In the genomic region with DNA sequence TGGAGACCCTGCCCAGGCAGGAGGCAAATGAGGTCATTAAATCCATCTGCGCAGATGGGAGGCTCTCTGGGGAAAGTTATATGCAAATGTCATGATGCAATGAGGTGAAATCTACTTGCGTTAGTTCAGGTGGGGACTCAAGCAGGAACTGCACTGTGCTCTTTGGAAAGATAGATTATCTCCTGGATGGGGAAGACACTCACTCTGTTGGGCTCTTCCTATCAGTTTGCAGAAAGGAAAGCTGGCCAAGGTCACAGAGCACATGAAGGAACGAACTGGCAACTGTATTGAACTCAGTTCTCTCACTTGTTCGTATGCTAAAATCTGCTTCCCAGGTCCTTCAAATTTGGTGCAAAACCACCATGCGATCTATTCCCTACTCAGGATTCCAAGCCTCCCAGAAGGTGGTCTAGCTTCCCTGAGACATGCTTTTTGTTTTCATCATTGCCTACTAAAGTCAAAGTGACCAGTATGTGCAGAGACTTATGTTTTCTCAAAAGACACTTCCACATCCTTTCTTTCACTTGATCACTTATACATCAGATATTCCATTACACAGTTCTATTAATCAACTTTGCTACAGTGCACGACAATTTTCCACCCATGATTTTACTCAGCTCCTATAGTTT, we compare ENCODE assay signal across 1 cellular context.
TF ChIP-seq lines count a peak whose summit lies in the region.

No MANE protein-coding gene starts in this region.

TF ChIP-seq in K562, 482 proteins besides CTCF, POLR2A, EP300 and RAD21 (continued from another document and continues in another):
- TF ChIP-seq, protein P1, sequence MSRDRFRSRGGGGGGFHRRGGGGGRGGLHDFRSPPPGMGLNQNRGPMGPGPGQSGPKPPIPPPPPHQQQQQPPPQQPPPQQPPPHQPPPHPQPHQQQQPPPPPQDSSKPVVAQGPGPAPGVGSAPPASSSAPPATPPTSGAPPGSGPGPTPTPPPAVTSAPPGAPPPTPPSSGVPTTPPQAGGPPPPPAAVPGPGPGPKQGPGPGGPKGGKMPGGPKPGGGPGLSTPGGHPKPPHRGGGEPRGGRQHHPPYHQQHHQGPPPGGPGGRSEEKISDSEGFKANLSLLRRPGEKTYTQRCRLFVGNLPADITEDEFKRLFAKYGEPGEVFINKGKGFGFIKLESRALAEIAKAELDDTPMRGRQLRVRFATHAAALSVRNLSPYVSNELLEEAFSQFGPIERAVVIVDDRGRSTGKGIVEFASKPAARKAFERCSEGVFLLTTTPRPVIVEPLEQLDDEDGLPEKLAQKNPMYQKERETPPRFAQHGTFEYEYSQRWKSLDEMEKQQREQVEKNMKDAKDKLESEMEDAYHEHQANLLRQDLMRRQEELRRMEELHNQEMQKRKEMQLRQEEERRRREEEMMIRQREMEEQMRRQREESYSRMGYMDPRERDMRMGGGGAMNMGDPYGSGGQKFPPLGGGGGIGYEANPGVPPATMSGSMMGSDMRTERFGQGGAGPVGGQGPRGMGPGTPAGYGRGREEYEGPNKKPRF (IDR thresholded peaks at IDR 0.05; ENCODE audit: low read depth, low read length), result no peak
- TF ChIP-seq CAMTA2 (CRISPR knock-in tag; conservative IDR thresholded peaks at IDR 0.05) (no peak), SOX6 (IDR thresholded peaks at IDR 0.05) (peak; percentile 93), KLF16 (IDR thresholded peaks at IDR 0.05) (no peak), HDAC6 (IDR thresholded peaks at IDR 0.05; ENCODE audit: low read depth, low read length) (no peak), NR2F6 (CRISPR knock-in tag; IDR thresholded peaks at IDR 0.05) (no peak), MEF2A (IDR thresholded peaks at IDR 0.05; ENCODE audit: control insufficient read depth, low read depth, low read length) (no peak), ZNF217 (CRISPR knock-in tag; IDR thresholded peaks at IDR 0.05) (no peak), ZKSCAN1 (IDR thresholded peaks at IDR 0.05; ENCODE audit: low read depth, low read length) (no peak), U2AF2 (optimal IDR thresholded peaks at IDR 0.05; ENCODE audit: low read depth, low read length) (no peak), ZBTB8A (IDR thresholded peaks at IDR 0.05; ENCODE audit: partially characterized antibody) (no peak), ZBTB1 (CRISPR knock-in tag; IDR thresholded peaks at IDR 0.05; ENCODE audit: borderline replicate concordance, low read depth) (no peak), SNRNP70 (optimal IDR thresholded peaks at IDR 0.05; ENCODE audit: low read depth, low read length) (no peak), SIN3B (IDR thresholded peaks at IDR 0.05; ENCODE audit: low read depth) (no peak), CTBP1 (IDR thresholded peaks at IDR 0.05; ENCODE audit: borderline replicate concordance) (peak; percentile 98), EGR1 (conservative IDR thresholded peaks at IDR 0.05) (no peak), PTBP1 (IDR thresholded peaks at IDR 0.05; ENCODE audit: low read depth, low read length) (no peak), PRMT5 (CRISPR knock-in tag; IDR thresholded peaks at IDR 0.05) (no peak), CBX5 (IDR thresholded peaks at IDR 0.05; ENCODE audit: borderline replicate concordance, low read depth) (no peak), NBN (IDR thresholded peaks at IDR 0.05; ENCODE audit: low read depth) (peak; percentile 97)
- TF ChIP-seq, protein P2, sequence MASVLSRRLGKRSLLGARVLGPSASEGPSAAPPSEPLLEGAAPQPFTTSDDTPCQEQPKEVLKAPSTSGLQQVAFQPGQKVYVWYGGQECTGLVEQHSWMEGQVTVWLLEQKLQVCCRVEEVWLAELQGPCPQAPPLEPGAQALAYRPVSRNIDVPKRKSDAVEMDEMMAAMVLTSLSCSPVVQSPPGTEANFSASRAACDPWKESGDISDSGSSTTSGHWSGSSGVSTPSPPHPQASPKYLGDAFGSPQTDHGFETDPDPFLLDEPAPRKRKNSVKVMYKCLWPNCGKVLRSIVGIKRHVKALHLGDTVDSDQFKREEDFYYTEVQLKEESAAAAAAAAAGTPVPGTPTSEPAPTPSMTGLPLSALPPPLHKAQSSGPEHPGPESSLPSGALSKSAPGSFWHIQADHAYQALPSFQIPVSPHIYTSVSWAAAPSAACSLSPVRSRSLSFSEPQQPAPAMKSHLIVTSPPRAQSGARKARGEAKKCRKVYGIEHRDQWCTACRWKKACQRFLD (CRISPR knock-in tag; IDR thresholded peaks at IDR 0.05), result no peak; the same call in 1 of the 2 replicates
- TF ChIP-seq, protein P3, sequence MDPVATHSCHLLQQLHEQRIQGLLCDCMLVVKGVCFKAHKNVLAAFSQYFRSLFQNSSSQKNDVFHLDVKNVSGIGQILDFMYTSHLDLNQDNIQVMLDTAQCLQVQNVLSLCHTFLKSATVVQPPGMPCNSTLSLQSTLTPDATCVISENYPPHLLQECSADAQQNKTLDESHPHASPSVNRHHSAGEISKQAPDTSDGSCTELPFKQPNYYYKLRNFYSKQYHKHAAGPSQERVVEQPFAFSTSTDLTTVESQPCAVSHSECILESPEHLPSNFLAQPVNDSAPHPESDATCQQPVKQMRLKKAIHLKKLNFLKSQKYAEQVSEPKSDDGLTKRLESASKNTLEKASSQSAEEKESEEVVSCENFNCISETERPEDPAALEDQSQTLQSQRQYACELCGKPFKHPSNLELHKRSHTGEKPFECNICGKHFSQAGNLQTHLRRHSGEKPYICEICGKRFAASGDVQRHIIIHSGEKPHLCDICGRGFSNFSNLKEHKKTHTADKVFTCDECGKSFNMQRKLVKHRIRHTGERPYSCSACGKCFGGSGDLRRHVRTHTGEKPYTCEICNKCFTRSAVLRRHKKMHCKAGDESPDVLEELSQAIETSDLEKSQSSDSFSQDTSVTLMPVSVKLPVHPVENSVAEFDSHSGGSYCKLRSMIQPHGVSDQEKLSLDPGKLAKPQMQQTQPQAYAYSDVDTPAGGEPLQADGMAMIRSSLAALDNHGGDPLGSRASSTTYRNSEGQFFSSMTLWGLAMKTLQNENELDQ (CRISPR knock-in tag; IDR thresholded peaks at IDR 0.05; ENCODE audit: borderline replicate concordance), result no peak
- TF ChIP-seq, protein P4, sequence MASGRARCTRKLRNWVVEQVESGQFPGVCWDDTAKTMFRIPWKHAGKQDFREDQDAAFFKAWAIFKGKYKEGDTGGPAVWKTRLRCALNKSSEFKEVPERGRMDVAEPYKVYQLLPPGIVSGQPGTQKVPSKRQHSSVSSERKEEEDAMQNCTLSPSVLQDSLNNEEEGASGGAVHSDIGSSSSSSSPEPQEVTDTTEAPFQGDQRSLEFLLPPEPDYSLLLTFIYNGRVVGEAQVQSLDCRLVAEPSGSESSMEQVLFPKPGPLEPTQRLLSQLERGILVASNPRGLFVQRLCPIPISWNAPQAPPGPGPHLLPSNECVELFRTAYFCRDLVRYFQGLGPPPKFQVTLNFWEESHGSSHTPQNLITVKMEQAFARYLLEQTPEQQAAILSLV (tag; IDR thresholded peaks at IDR 0.05), result peak; percentile 96
- TF ChIP-seq, protein P5, sequence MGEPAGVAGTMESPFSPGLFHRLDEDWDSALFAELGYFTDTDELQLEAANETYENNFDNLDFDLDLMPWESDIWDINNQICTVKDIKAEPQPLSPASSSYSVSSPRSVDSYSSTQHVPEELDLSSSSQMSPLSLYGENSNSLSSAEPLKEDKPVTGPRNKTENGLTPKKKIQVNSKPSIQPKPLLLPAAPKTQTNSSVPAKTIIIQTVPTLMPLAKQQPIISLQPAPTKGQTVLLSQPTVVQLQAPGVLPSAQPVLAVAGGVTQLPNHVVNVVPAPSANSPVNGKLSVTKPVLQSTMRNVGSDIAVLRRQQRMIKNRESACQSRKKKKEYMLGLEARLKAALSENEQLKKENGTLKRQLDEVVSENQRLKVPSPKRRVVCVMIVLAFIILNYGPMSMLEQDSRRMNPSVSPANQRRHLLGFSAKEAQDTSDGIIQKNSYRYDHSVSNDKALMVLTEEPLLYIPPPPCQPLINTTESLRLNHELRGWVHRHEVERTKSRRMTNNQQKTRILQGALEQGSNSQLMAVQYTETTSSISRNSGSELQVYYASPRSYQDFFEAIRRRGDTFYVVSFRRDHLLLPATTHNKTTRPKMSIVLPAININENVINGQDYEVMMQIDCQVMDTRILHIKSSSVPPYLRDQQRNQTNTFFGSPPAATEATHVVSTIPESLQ (CRISPR knock-in tag; IDR thresholded peaks at IDR 0.05), result no peak
- TF ChIP-seq, protein P6, sequence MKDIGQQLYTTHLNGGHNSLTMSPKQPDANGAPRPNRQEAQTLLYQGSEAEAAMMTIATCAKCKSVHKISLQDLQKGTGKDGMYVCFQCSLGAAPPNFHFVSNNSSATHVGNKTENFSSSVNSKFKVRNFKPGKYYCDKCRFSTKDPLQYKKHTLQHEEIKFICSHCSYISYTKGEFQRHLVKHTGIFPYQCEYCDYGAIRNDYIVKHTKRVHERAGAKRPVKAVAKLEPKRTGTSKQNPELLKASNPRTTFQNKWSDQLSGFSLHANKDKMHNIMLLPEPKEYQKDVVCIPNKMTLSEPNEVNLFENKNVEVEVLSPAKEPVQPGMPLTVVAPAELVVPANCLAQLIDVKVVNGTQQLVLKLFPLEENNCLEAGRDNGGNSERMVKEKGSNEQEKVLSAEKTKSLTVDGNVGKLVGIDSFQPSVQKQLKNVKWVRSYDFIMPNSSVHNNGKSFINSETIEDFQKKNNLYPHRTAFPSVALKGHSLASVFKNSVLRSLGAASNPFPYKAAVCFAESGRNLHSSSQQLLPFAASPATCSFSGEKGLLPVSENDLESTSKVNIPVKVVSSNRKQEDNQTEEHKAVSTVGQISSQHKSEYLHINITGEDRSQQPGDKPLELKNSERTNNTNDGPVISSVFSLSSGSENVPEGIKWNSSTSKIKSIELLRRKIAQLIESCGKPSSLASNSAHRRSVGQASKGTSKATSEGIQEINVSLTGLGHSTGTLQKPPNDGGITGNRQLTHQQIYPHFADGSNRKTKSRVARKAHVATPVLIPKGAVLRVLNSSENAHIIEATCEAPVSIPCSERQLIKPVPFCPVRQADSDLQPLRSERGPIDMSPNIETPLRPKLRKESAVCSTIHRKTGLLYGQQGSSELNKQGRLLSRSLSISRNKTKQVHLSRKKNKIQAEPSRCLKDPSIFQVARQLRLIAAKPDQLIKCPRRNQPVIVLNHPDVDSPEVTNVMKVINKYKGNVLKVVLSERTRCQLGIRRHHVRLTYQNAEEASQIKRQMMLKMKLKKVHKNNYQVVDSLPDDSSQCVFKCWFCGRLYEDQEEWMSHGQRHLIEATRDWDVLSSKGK (CRISPR knock-in tag; IDR thresholded peaks at IDR 0.05), result no peak
- TF ChIP-seq, protein P7, sequence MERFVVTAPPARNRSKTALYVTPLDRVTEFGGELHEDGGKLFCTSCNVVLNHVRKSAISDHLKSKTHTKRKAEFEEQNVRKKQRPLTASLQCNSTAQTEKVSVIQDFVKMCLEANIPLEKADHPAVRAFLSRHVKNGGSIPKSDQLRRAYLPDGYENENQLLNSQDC (CRISPR knock-in tag; IDR thresholded peaks at IDR 0.05), result no peak
- TF ChIP-seq, protein P8, sequence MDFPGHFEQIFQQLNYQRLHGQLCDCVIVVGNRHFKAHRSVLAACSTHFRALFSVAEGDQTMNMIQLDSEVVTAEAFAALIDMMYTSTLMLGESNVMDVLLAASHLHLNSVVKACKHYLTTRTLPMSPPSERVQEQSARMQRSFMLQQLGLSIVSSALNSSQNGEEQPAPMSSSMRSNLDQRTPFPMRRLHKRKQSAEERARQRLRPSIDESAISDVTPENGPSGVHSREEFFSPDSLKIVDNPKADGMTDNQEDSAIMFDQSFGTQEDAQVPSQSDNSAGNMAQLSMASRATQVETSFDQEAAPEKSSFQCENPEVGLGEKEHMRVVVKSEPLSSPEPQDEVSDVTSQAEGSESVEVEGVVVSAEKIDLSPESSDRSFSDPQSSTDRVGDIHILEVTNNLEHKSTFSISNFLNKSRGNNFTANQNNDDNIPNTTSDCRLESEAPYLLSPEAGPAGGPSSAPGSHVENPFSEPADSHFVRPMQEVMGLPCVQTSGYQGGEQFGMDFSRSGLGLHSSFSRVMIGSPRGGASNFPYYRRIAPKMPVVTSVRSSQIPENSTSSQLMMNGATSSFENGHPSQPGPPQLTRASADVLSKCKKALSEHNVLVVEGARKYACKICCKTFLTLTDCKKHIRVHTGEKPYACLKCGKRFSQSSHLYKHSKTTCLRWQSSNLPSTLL (IDR thresholded peaks at IDR 0.05), result no peak
- TF ChIP-seq, protein P9, sequence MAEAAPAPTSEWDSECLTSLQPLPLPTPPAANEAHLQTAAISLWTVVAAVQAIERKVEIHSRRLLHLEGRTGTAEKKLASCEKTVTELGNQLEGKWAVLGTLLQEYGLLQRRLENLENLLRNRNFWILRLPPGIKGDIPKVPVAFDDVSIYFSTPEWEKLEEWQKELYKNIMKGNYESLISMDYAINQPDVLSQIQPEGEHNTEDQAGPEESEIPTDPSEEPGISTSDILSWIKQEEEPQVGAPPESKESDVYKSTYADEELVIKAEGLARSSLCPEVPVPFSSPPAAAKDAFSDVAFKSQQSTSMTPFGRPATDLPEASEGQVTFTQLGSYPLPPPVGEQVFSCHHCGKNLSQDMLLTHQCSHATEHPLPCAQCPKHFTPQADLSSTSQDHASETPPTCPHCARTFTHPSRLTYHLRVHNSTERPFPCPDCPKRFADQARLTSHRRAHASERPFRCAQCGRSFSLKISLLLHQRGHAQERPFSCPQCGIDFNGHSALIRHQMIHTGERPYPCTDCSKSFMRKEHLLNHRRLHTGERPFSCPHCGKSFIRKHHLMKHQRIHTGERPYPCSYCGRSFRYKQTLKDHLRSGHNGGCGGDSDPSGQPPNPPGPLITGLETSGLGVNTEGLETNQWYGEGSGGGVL (CRISPR knock-in tag; IDR thresholded peaks at IDR 0.05), result no peak
- TF ChIP-seq, protein P10, sequence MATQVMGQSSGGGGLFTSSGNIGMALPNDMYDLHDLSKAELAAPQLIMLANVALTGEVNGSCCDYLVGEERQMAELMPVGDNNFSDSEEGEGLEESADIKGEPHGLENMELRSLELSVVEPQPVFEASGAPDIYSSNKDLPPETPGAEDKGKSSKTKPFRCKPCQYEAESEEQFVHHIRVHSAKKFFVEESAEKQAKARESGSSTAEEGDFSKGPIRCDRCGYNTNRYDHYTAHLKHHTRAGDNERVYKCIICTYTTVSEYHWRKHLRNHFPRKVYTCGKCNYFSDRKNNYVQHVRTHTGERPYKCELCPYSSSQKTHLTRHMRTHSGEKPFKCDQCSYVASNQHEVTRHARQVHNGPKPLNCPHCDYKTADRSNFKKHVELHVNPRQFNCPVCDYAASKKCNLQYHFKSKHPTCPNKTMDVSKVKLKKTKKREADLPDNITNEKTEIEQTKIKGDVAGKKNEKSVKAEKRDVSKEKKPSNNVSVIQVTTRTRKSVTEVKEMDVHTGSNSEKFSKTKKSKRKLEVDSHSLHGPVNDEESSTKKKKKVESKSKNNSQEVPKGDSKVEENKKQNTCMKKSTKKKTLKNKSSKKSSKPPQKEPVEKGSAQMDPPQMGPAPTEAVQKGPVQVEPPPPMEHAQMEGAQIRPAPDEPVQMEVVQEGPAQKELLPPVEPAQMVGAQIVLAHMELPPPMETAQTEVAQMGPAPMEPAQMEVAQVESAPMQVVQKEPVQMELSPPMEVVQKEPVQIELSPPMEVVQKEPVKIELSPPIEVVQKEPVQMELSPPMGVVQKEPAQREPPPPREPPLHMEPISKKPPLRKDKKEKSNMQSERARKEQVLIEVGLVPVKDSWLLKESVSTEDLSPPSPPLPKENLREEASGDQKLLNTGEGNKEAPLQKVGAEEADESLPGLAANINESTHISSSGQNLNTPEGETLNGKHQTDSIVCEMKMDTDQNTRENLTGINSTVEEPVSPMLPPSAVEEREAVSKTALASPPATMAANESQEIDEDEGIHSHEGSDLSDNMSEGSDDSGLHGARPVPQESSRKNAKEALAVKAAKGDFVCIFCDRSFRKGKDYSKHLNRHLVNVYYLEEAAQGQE (CRISPR knock-in tag; IDR thresholded peaks at IDR 0.05; ENCODE audit: low read depth), result no peak
- TF ChIP-seq, protein P11, sequence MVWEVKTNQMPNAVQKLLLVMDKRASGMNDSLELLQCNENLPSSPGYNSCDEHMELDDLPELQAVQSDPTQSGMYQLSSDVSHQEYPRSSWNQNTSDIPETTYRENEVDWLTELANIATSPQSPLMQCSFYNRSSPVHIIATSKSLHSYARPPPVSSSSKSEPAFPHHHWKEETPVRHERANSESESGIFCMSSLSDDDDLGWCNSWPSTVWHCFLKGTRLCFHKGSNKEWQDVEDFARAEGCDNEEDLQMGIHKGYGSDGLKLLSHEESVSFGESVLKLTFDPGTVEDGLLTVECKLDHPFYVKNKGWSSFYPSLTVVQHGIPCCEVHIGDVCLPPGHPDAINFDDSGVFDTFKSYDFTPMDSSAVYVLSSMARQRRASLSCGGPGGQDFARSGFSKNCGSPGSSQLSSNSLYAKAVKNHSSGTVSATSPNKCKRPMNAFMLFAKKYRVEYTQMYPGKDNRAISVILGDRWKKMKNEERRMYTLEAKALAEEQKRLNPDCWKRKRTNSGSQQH (CRISPR knock-in tag; IDR thresholded peaks at IDR 0.05), result no peak
